8 cellular contexts compared by ENCODE assay signal in genomic region chr15:63892794-63893441, GRCh38. TPM values are rescaled to one million over a fixed set of nuclear protein-coding genes. Genes with fewer than 3 reads are reported as not detected.
A peak's percentile ranks its signal among the peaks of the same experiment; 100 is the strongest.
DNase-seq lines count a peak whose midpoint lies in the region; ATAC-seq and TF ChIP-seq lines count a peak whose summit lies in the region.

No MANE protein-coding gene starts in this region.

- no peak overlapping the region for H3K4me3 ChIP-seq in left ventricle myocardium inferior
- H3K4me3 ChIP-seq in lower lobe of right lung, result no peak overlapping the region
- H3K4me3 ChIP-seq in mammary epithelial cell (replicated peaks in 1 of 3; ENCODE audit: insufficient read depth in 1 of 3, low read depth in 2 of 3, low read length in 3 of 3), result no peak overlapping the region

- H2AFZ ChIP-seq in mammary epithelial cell (ENCODE audit: low read depth, low read length), result no peak overlapping the region

- H3K9me3 ChIP-seq in left ventricle myocardium inferior (replicated peaks) (no peaks in the 10 kb centered on the region), lower lobe of right lung (no peaks in the 10 kb centered on the region), mammary epithelial cell (replicated peaks; ENCODE audit: insufficient read depth, low read length) (no peaks in the 10 kb centered on the region)

- H3K79me2 ChIP-seq in mammary epithelial cell (ENCODE audit: insufficient read depth, low read length), result no peaks in the 10 kb centered on the region

- BruUV-seq in mammary epithelial cell (replicated peaks; lab: Mats Ljungman, UMichigan), result no TSS peak

- H3K4me1 ChIP-seq in left ventricle myocardium inferior, result peaks cover 37% of the 10 kb centered on the region
- peaks cover 37% of the 10 kb centered on the region for H3K4me1 ChIP-seq in lower lobe of right lung
- H3K4me1 ChIP-seq in mammary epithelial cell (ENCODE audit: insufficient read depth, low read length), result peaks cover 7% of the 10 kb centered on the region

- CTCF ChIA-PET in mammary epithelial cell (lab: Charles Lee; ENCODE audit: low non-redundant PET), result no interaction called here

- H3K4me2 ChIP-seq in mammary epithelial cell (ENCODE audit: insufficient read depth, low read depth, low read length), result no peak overlapping the region

- TF ChIP-seq CTCF in left ventricle myocardium inferior (IDR thresholded peaks at IDR 0.05; ENCODE audit: borderline replicate concordance) (no peak), lower lobe of right lung (IDR thresholded peaks at IDR 0.05) (no peak), mammary epithelial cell (conservative IDR thresholded peaks at IDR 0.05 in 1 of 2, IDR thresholded peaks at IDR 0.05 in 1 of 2; ENCODE audit: extremely low read depth in 1 of 2, insufficient read depth in 1 of 2, low read depth in 1 of 2, low read length in 2 of 2) (no peak)

- no peaks in the 10 kb centered on the region for H4K20me1 ChIP-seq in mammary epithelial cell (ENCODE audit: insufficient read depth, low read length)

- dilution Hi-C loops in mammary epithelial cell (cut with HindIII; ENCODE audit: low sequenced_read_pairs), result no loop called here

- H3K27ac ChIP-seq in left ventricle myocardium inferior (replicated peaks), result no peak overlapping the region
- H3K27ac ChIP-seq in lower lobe of right lung, result no peak overlapping the region
- no peak overlapping the region for H3K27ac ChIP-seq in mammary epithelial cell (ENCODE audit: insufficient read depth, low read depth, low read length)

- WGBS in mammary epithelial cell (ENCODE audit: low coverage, missing lambda C conversion rate), result 76% methylated on average over 11 of the region's 11 CpGs

- no peak overlapping the region for H3K9ac ChIP-seq in mammary epithelial cell (ENCODE audit: insufficient read depth, low read length)

- ATAC-seq in left ventricle myocardium superior (peak; percentile 8), lower lobe of right lung (peak; percentile 31 to 61), HG03108 (IDR thresholded peaks at IDR 0.05; ENCODE audit: unreplicated experiment) (no peak)

- H3K36me3 ChIP-seq in left ventricle myocardium inferior, result no peaks in the 10 kb centered on the region
- no peaks in the 10 kb centered on the region for H3K36me3 ChIP-seq in lower lobe of right lung
- H3K36me3 ChIP-seq in mammary epithelial cell (ENCODE audit: insufficient read depth, low read length), result no peaks in the 10 kb centered on the region

- H3K27me3 ChIP-seq in left ventricle myocardium inferior (ENCODE audit: low read depth), result no peaks in the 10 kb centered on the region
- no peaks in the 10 kb centered on the region for H3K27me3 ChIP-seq in lower lobe of right lung (ENCODE audit: low read depth)
- no peaks in the 10 kb centered on the region for H3K27me3 ChIP-seq in mammary epithelial cell (ENCODE audit: insufficient read depth, low read length)

- intact Hi-C loops in left ventricle myocardium superior (cut with micrococcal nuclease) (no loop called here), left ventricle myocardium inferior (cut with micrococcal nuclease) (loop anchor here (5.0 kb wide), 2 partner anchors 141 to 221 kb away; no protein-coding TSS in a partner anchor), lower lobe of right lung (cut with DNase I) (no loop called here), mammary epithelial cell (cut with micrococcal nuclease) (no loop called here)

- in situ Hi-C loops in mammary epithelial cell (cut with MboI; ENCODE audit: low sequenced_read_pairs in 2 of 2), result loop anchor here in 1 of 2 donors (10.0 kb wide), 1 partner anchor 138 kb away; no protein-coding TSS in a partner anchor

- DNase-seq in left ventricle myocardium superior, result no peak
- DNase-seq in left ventricle myocardium inferior, result no peak
- peak; percentile 71 to 81 for DNase-seq in activated CD4-positive, alpha-beta T cell treated with anti-CD3 and anti-CD28 coated beads, Interleukin-2, amount 50 U/mL, for 48 hours
- peak; percentile 53 for DNase-seq in lower lobe of right lung
- DNase-seq in stimulated activated naive CD4-positive, alpha-beta T cell (lab: John Stamatoyannopoulos, UW), result peak; percentile 42 to 84 (median 65)
- no peak for DNase-seq in ureter (ENCODE audit: low spot score)
- DNase-seq in mammary epithelial cell, result no peak

RNA-seq across cellular contexts. Expression of gene HERC1, which starts 59.2 kb away (rescaled TPM):
- total RNA-seq in left ventricle myocardium superior (71.4 TPM), left ventricle myocardium inferior (67.6 TPM), lower lobe of right lung (126 TPM), ureter (126 TPM), mammary epithelial cell (10 to 100 TPM; 40.1 to 80.5 TPM)
- polyA plus RNA-seq in mammary epithelial cell, result 10.7 TPM
- polyA minus RNA-seq in mammary epithelial cell, result 166 TPM

Comparison
In these comparisons a context has a peak if more than half of its experiments do, and no peak if none do; other contexts are left out.
1. DNase-seq: peak in activated CD4-positive, alpha-beta T cell treated with anti-CD3 and anti-CD28 coated beads, Interleukin-2, amount 50 U/mL, for 48 hours (2 of 2), lower lobe of right lung (single experiment) and stimulated activated naive CD4-positive, alpha-beta T cell (6 of 6); none in left ventricle myocardium superior (single experiment), left ventricle myocardium inferior (single experiment), ureter (single experiment) and mammary epithelial cell (single experiment).